In the genomic region with DNA sequence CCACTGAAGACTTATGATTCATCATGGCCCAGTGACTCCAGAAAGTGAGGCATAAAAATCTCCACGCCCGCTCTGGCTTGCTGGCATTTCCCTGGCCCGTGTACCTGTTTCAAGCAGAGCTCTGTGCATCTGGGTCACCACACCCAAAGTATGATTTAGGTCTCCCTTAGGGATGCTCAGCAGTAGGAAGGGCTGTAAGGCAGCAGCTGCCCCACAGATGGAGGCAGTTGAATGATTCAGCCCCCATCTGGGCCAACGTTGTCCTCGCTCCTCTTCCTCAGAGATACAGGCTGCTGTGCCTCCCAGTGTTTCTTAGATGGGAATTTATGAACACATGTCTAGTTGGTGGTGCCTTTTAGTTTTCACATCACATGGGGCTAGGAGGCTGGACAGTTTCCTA, we compare ENCODE assay signal across 19 cellular contexts. TPM values are rescaled to one million over a fixed set of nuclear protein-coding genes. Genes with fewer than 3 reads are reported as not detected.
DNase-seq lines count a peak whose midpoint lies in the region; ATAC-seq and TF ChIP-seq lines count a peak whose summit lies in the region.
"Had no signal": no experiment of that assay in that cellular context is flagged by ENCODE, and none has a peak within 500 bp of the region (broad histone marks: within the 10 kb centered on the region; RNA-seq: fewer than 3 reads in every experiment).

No MANE protein-coding gene starts in this region.

- H3F3A ChIP-seq in neural progenitor cell (ENCODE audit: low read depth) = no peaks in the 10 kb centered on the region

- ATAC-seq in esophagus mucosa = peak; percentile 29
- no peak for ATAC-seq in mucosa of descending colon
- no peak for ATAC-seq in HG02970 (IDR thresholded peaks at IDR 0.05; ENCODE audit: low FRiP score, unreplicated experiment)

- H3K27me3 Mint-ChIP-seq in glutamatergic neuron (ENCODE audit: unreplicated experiment) (peaks cover 5% of the 10 kb centered on the region), neural progenitor cell (ENCODE audit: insufficient read depth, low read depth) (peaks cover 7% of the 10 kb centered on the region)

- H3K9me2 ChIP-seq in Karpas-422 (replicated peaks; ENCODE audit: insufficient read depth, low read length) = no peaks in the 10 kb centered on the region

- H3K9me3 ChIP-seq in Karpas-422 (ENCODE audit: low read length) (no peaks in the 10 kb centered on the region), mucosa of descending colon (no peaks in the 10 kb centered on the region), neural progenitor cell (ENCODE audit: low read depth) (no peaks in the 10 kb centered on the region)
- H3K9me3 ChIP-seq: BE2C had no signal

- H3K27ac ChIP-seq in Karpas-422 (ENCODE audit: low read length) (no peak overlapping the region), neural progenitor cell (no peak overlapping the region)
- H3K27ac ChIP-seq: BLaER1 treated with 17β-estradiol and CSF1 and Interleukin-3, amounts not matched to agents 10 nM and 100 nM; GM23248 had no signal

- H3K27ac Mint-ChIP-seq in glutamatergic neuron (ENCODE audit: unreplicated experiment) (peak overlapping the region; percentile 20), neural progenitor cell (no peak overlapping the region)
- H3K27ac Mint-ChIP-seq: CD14-positive monocyte; CD4-positive, alpha-beta T cell; CD8-positive, alpha-beta memory T cell had no signal

- no peak overlapping the region for H3K9ac ChIP-seq in Karpas-422 (ENCODE audit: low read length)
- no peak overlapping the region for H3K9ac ChIP-seq in neural progenitor cell
- H3K9ac ChIP-seq: BLaER1 treated with 17β-estradiol and CSF1 and Interleukin-3, amounts not matched to agents 10 nM and 100 nM; GM23248 had no signal

- no peaks in the 10 kb centered on the region for H3K36me3 ChIP-seq in Karpas-422 (ENCODE audit: insufficient read depth, low read length)
- no peaks in the 10 kb centered on the region for H3K36me3 ChIP-seq in mucosa of descending colon (ENCODE audit: low read depth)
- no peaks in the 10 kb centered on the region for H3K36me3 ChIP-seq in neural progenitor cell
- H3K36me3 ChIP-seq: BE2C; BLaER1 treated with 17β-estradiol and CSF1 and Interleukin-3, amounts not matched to agents 10 nM and 100 nM had no signal

- peaks cover 16% of the 10 kb centered on the region for H3K9me3 Mint-ChIP-seq in glutamatergic neuron (ENCODE audit: unreplicated experiment)
- peaks cover 3% of the 10 kb centered on the region for H3K9me3 Mint-ChIP-seq in neural progenitor cell
- H3K9me3 Mint-ChIP-seq: CD4-positive, alpha-beta T cell had no signal

- H3K4me2 ChIP-seq in Karpas-422 (ENCODE audit: low read depth, low read length, poor library complexity, severe bottlenecking) = no peak overlapping the region
- no peak overlapping the region for H3K4me2 ChIP-seq in neural progenitor cell
- H3K4me2 ChIP-seq: BLaER1 treated with 17β-estradiol and CSF1 and Interleukin-3, amounts not matched to agents 10 nM and 100 nM had no signal

- H4K20me1 ChIP-seq in Karpas-422 (ENCODE audit: insufficient read depth, low read depth, low read length) (no peaks in the 10 kb centered on the region), neural progenitor cell (ENCODE audit: low read depth) (no peaks in the 10 kb centered on the region)
- H4K20me1 ChIP-seq: BLaER1 treated with 17β-estradiol and CSF1 and Interleukin-3, amounts not matched to agents 10 nM and 100 nM had no signal

- DNase-seq in DMS 273 (lab: John Stamatoyannopoulos, UW; ENCODE audit: unreplicated experiment) (peak; percentile 61), Karpas-422 (peak; percentile 4), glutamatergic neuron (no peak), mucosa of descending colon (no peak), islet precursor cell (no peak), neural progenitor cell (ENCODE audit: low spot score) (no peak)
- DNase-seq: BE2C; CD4-positive, alpha-beta T cell; CD8-positive, alpha-beta memory T cell; DMS153; DND-41; GM23248; H7; HCEC 1CT had no signal

- TF ChIP-seq CTCF in glutamatergic neuron (IDR thresholded peaks at IDR 0.05; ENCODE audit: partially characterized antibody, unreplicated experiment) = no peak
- no peak for TF ChIP-seq CTCF in mucosa of descending colon (IDR thresholded peaks at IDR 0.05)
- TF ChIP-seq CTCF in neural progenitor cell (IDR thresholded peaks at IDR 0.05) = no peak

- intact Hi-C loops in mucosa of descending colon (cut with DNase I, micrococcal nuclease) = no loop called here

- H2AFZ ChIP-seq in Karpas-422 (ENCODE audit: low read length) (no peak overlapping the region), neural progenitor cell (replicated peaks) (no peak overlapping the region)
- H2AFZ ChIP-seq: GM23248 had no signal

- no peak overlapping the region for H3K4me3 ChIP-seq in Karpas-422 (ENCODE audit: low read length)
- H3K4me3 ChIP-seq in mucosa of descending colon = no peak overlapping the region
- no peak overlapping the region for H3K4me3 ChIP-seq in neural progenitor cell
- H3K4me3 ChIP-seq: BLaER1 treated with 17β-estradiol and CSF1 and Interleukin-3, amounts not matched to agents 10 nM and 100 nM; GM23248 had no signal

- no peaks in the 10 kb centered on the region for H3K79me2 ChIP-seq in Karpas-422 (ENCODE audit: low read length)
- H3K79me2 ChIP-seq in neural progenitor cell (ENCODE audit: low read depth) = no peaks in the 10 kb centered on the region

- 0 out of 2 replicates have a peak, but pooled peaks cover 5% of the 10 kb centered on the region for H3K27me3 ChIP-seq in Karpas-422 (ENCODE audit: low read length)
- no peaks in the 10 kb centered on the region for H3K27me3 ChIP-seq in neural progenitor cell
- H3K27me3 ChIP-seq: BLaER1 treated with 17β-estradiol and CSF1 and Interleukin-3, amounts not matched to agents 10 nM and 100 nM had no signal

- H3K36me3 Mint-ChIP-seq in glutamatergic neuron (ENCODE audit: unreplicated experiment) (peaks cover 5% of the 10 kb centered on the region), neural progenitor cell (no peaks in the 10 kb centered on the region)
- H3K36me3 Mint-ChIP-seq: CD14-positive monocyte had no signal

- no peak overlapping the region for H3K4me3 Mint-ChIP-seq in glutamatergic neuron (ENCODE audit: unreplicated experiment)
- no peak overlapping the region for H3K4me3 Mint-ChIP-seq in neural progenitor cell
- H3K4me3 Mint-ChIP-seq: CD14-positive monocyte; CD4-positive, alpha-beta T cell; CD8-positive, alpha-beta memory T cell had no signal

- H3K4me1 Mint-ChIP-seq in glutamatergic neuron (ENCODE audit: low read depth, unreplicated experiment) (peaks cover 21% of the 10 kb centered on the region), neural progenitor cell (no peaks in the 10 kb centered on the region)
- H3K4me1 Mint-ChIP-seq: CD14-positive monocyte; CD8-positive, alpha-beta memory T cell had no signal

- H3K4me1 ChIP-seq in Karpas-422 (ENCODE audit: low read length) (no peaks in the 10 kb centered on the region), mucosa of descending colon (ENCODE audit: low read depth) (no peaks in the 10 kb centered on the region), neural progenitor cell (no peaks in the 10 kb centered on the region)
- H3K4me1 ChIP-seq: BE2C; BLaER1 treated with 17β-estradiol and CSF1 and Interleukin-3, amounts not matched to agents 10 nM and 100 nM had no signal

RNA-seq across cellular contexts. Expression of a gene that starts 21.6 kb away (rescaled TPM):
- total RNA-seq in Karpas-422 (2014; rRNA removed; shearing (Covaris generic); ENCODE audit: low replicate concordance) = 0.11 TPM in 1 of 2 replicates, not detected in the other
- total RNA-seq in esophagus mucosa (not detected), glutamatergic neuron (ENCODE audit: unreplicated experiment) (2.9 TPM), mucosa of descending colon (under 1 TPM in 1 of 3 donors, not detected in 2; 0.51 TPM), neural progenitor cell (ENCODE audit: low replicate concordance) (0.03 TPM in 1 of 2 replicates, not detected in the other)
- total RNA-seq: A172, GM23248 had no signal

Comparison
In these comparisons a context has a peak if more than half of its experiments do, and no peak if none do; other contexts are left out.
1. DNase-seq: peak in DMS 273 (single experiment) and Karpas-422 (single experiment); none in glutamatergic neuron (single experiment), mucosa of descending colon (0 of 3), islet precursor cell (single experiment) and neural progenitor cell (single experiment).